Comparison of ENCODE assay signal across 9 cellular contexts in the genomic region with DNA sequence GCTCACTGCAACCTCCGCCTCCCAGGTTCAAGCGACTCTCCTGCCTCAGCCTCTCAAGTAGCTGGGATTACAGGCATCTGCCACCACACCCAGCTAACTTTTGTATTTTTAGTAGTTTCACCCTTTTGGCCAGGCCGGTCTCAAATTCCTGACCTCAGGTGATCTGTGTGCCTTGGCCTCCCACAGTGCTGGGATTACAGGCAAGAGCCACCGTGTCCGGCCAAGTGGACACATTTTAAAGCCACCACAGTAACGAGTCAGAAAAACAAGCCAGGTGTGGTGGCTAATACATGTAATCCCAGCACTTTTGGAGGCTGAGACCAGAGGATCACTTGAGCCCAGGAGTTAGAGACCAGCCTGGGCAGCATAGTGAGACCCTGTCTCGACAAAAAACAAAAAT. TPM values are rescaled to one million over a fixed set of nuclear protein-coding genes. Genes with fewer than 3 reads are reported as not detected.
"Had no signal": no experiment of that assay in that cellular context is flagged by ENCODE, and none has a peak within 500 bp of the region (broad histone marks: within the 10 kb centered on the region; RNA-seq: fewer than 3 reads in every experiment).

No MANE protein-coding gene starts in this region.

RNA-seq across cellular contexts. Expression of gene BCL2L10, which starts 57.7 kb away (rescaled TPM):
- total RNA-seq: endothelial cell of umbilical vein; kidney epithelial cell; left ventricle myocardium superior; natural killer cell treated with Interleukin-12 subunit alpha and Interleukin-12 subunit beta and Interleukin-15 and Interleukin-18, amount 100 ng/mL, for 72 hours; neural crest cell; sciatic nerve had no signal
- polyA plus RNA-seq: fibroblast of lung, heart left ventricle, smooth muscle cell had no signal
